1 cellular context compared by ENCODE assay signal in genomic region chr22:38207898-38208432, GRCh38.
TF ChIP-seq lines count a peak whose summit lies in the region.

No MANE protein-coding gene starts in this region.

TF ChIP-seq in IMR-90, 13 proteins besides CTCF, POLR2A, EP300 and RAD21:
- TF ChIP-seq CEBPB (IDR thresholded peaks at IDR 0.05; ENCODE audit: low read depth, low read length) (no peak), MXI1 (IDR thresholded peaks at IDR 0.05; ENCODE audit: borderline replicate concordance, low read depth, low read length) (no peak), MAZ (IDR thresholded peaks at IDR 0.05; ENCODE audit: borderline replicate concordance, low read depth, low read length) (no peak), SMC3 (IDR thresholded peaks at IDR 0.05; ENCODE audit: low read depth, low read length) (no peak), BHLHE40 (IDR thresholded peaks at IDR 0.05; ENCODE audit: low read depth, low read length) (no peak), RFX5 (IDR thresholded peaks at IDR 0.05; ENCODE audit: low read depth, low read length) (no peak), RCOR1 (IDR thresholded peaks at IDR 0.05; ENCODE audit: insufficient replicate concordance, low read length) (no peak), USF2 (IDR thresholded peaks at IDR 0.05; ENCODE audit: low read depth, low read length) (no peak), NFE2L2 (IDR thresholded peaks at IDR 0.05; ENCODE audit: low read depth, low read length) (no peak)
- TF ChIP-seq, protein P1, sequence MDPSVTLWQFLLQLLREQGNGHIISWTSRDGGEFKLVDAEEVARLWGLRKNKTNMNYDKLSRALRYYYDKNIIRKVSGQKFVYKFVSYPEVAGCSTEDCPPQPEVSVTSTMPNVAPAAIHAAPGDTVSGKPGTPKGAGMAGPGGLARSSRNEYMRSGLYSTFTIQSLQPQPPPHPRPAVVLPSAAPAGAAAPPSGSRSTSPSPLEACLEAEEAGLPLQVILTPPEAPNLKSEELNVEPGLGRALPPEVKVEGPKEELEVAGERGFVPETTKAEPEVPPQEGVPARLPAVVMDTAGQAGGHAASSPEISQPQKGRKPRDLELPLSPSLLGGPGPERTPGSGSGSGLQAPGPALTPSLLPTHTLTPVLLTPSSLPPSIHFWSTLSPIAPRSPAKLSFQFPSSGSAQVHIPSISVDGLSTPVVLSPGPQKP (IDR thresholded peaks at IDR 0.05; ENCODE audit: borderline replicate concordance, low read depth, low read length) = no peak
